21 cellular contexts compared by ENCODE assay signal in the genomic region with DNA sequence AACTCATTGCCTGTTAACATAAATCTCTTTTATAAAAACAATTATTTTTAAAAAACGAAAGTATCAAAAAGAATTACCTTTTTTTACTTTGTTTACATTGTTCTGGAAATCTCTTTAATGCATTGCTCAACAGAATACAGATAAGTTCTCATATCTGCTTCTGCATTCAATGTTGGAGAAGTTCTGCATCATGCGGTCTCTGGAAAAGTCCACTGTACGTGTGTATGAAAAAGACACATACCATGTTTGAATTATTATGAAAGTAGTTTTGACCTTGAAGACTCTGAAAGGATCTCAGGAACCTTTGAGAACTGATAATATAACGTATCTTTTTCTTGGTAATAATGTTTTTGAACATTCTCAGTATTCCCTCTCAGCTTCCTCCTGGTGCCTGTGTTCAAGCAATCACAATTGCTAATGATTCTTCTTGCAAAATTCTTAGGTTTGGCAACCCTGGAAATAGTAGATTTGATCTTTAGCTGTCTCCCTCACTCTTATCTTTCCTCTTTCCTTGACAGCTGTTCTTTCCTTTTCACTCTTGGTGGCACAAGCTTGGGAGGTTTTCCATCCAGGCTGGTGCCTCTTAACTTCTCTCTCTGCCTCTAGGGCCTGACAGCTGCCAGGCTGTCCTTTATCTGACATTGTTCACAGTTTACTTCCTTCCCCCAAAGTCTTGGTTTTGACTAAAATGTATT. TPM values are rescaled to one million over a fixed set of nuclear protein-coding genes. Genes with fewer than 3 reads are reported as not detected.
DNase-seq lines count a peak whose midpoint lies in the region; ATAC-seq, FAIRE-seq and TF ChIP-seq lines count a peak whose summit lies in the region.
"Had no signal": no experiment of that assay in that cellular context is flagged by ENCODE, and none has a peak within 500 bp of the region (broad histone marks: within the 10 kb centered on the region; RNA-seq: fewer than 3 reads in every experiment).

No MANE protein-coding gene starts in this region.

- peaks cover 21% of the 10 kb centered on the region for H3K9me3 Mint-ChIP-seq in nephron
- H3K9me3 Mint-ChIP-seq: effector memory CD8-positive, alpha-beta T cell had no signal

- peak; percentile 66 for DNase-seq in CD1c-positive myeloid dendritic cell (ENCODE audit: extremely low spot score)
- DNase-seq in NCI-H226 = peak; percentile 40
- DNase-seq in K562 (ENCODE audit: extremely low read depth in 1 of 4, low spot score in 3 of 4) = no peak
- no peak for DNase-seq in NCI-H2227 (lab: John Stamatoyannopoulos, UW; ENCODE audit: unreplicated experiment)
- DNase-seq: activated CD4-positive, alpha-beta T cell treated with anti-CD3 and anti-CD28 coated beads for 4 hours; brain microvascular endothelial cell; DMS 273 treated with DMSO at 0.1 percent for 48 hours; effector memory CD8-positive, alpha-beta T cell; NCI-H1694; NCI-H2171 treated with DMSO at 0.1 percent for 48 hours; ovary; right cardiac atrium; stimulated activated CD4-positive, alpha-beta T cell treated with anti-CD3 and anti-CD28 coated beads, Interleukin-15, amount 100 ng/mL, for 24 hours had no signal

- no peak for FAIRE-seq in K562 (lab: Jason Lieb, UNC)
- FAIRE-seq: GM18507, H54, keratinocyte had no signal

- no peaks in the 10 kb centered on the region for H3K9me1 ChIP-seq in K562 (ENCODE audit: control insufficient read depth, insufficient read depth, low read length)

- no peaks in the 10 kb centered on the region for H3K4me1 ChIP-seq in K562 (replicated peaks in 1 of 2; ENCODE audit: control insufficient read depth in 2 of 2, insufficient read depth in 2 of 2, low read length in 2 of 2)
- H3K4me1 ChIP-seq: esophagus muscularis mucosa had no signal

- in situ Hi-C loops in K562 (cut with MboI) = no loop called here

- no peaks in the 10 kb centered on the region for H3K27me3 Mint-ChIP-seq in nephron (ENCODE audit: low read depth)

- no peak overlapping the region for H3K9ac ChIP-seq in K562 (ENCODE audit: insufficient read depth in 1 of 2, low read depth in 2 of 2, low read length in 2 of 2)

- H3K4me1 Mint-ChIP-seq in nephron = peaks cover 5% of the 10 kb centered on the region

- BruUV-seq in K562 (replicated peaks; lab: Mats Ljungman, UMichigan) = no TSS peak

- H3K9me3 ChIP-seq in K562 (replicated peaks; ENCODE audit: control insufficient read depth, insufficient read depth, low read depth, low read length) = no peaks in the 10 kb centered on the region
- H3K9me3 ChIP-seq: esophagus muscularis mucosa, ovary had no signal

- no peak for TF ChIP-seq EP300 in K562 (IDR thresholded peaks at IDR 0.05; ENCODE audit: low read length)

- H4K20me1 ChIP-seq in K562 (replicated peaks; ENCODE audit: control insufficient read depth, insufficient read depth, low read length) = no peaks in the 10 kb centered on the region

- no peak for TF ChIP-seq POLR2A in K562 (conservative IDR thresholded peaks at IDR 0.05)

- H2AFZ ChIP-seq in K562 (ENCODE audit: low read depth, low read length) = no peak overlapping the region

- H3K36me3 ChIP-seq in K562 (ENCODE audit: control insufficient read depth, insufficient read depth, low read length) = no peaks in the 10 kb centered on the region
- H3K36me3 ChIP-seq: brain microvascular endothelial cell, esophagus muscularis mucosa, ovary had no signal

- intact Hi-C loops in K562 (cut with micrococcal nuclease) = no loop called here

- no peak for ATAC-seq in K562
- no peak for ATAC-seq in HG02588 (IDR thresholded peaks at IDR 0.05; ENCODE audit: unreplicated experiment)
- no peak for ATAC-seq in HG03439 (IDR thresholded peaks at IDR 0.05; ENCODE audit: unreplicated experiment)
- no peak for ATAC-seq in GM18858 (IDR thresholded peaks at IDR 0.05; ENCODE audit: unreplicated experiment)
- ATAC-seq: effector memory CD8-positive, alpha-beta T cell; right cardiac atrium had no signal

- H3K79me2 ChIP-seq in K562 (ENCODE audit: control insufficient read depth, insufficient read depth, low read length) = no peaks in the 10 kb centered on the region

- no peak for TF ChIP-seq RAD21 in K562 (CRISPR knock-in tag; conservative IDR thresholded peaks at IDR 0.05 in 1 of 2, IDR thresholded peaks at IDR 0.05 in 1 of 2)

- H3K36me3 Mint-ChIP-seq in nephron (ENCODE audit: low read depth) = peaks cover 5% of the 10 kb centered on the region

- peak overlapping the region in 2 of 3 experiments; percentile 51 to 78 for H3K27ac Mint-ChIP-seq in nephron
- H3K27ac Mint-ChIP-seq: effector memory CD8-positive, alpha-beta T cell had no signal

- WGBS in K562 (ENCODE audit: insufficient coverage, low coverage, missing lambda C conversion rate) = 10% methylated on average over 4 of the region's 4 CpGs

- POLR2A ChIA-PET in K562 (lab: Yijun Ruan, JAX) = interaction anchor here (0.6 to 1.3 kb wide), 2 partner anchors 9 to 12 kb away, joined by 3 read pairs; no protein-coding TSS in a partner anchor

- no peak overlapping the region for H3K4me2 ChIP-seq in K562 (ENCODE audit: insufficient read depth, low read length)

- no peaks in the 10 kb centered on the region for H3K27me3 ChIP-seq in K562 (ENCODE audit: control insufficient read depth in 2 of 2, insufficient read depth in 2 of 2, low read length in 2 of 2)
- H3K27me3 ChIP-seq: brain microvascular endothelial cell, esophagus muscularis mucosa, ovary had no signal

- H3K4me3 Mint-ChIP-seq in nephron = no peak overlapping the region
- H3K4me3 Mint-ChIP-seq: effector memory CD8-positive, alpha-beta T cell had no signal

- TF ChIP-seq CTCF in K562 (IDR thresholded peaks at IDR 0.05 in 2 of 3, conservative IDR thresholded peaks at IDR 0.05 in 1 of 3; ENCODE audit: insufficient read depth in 2 of 3, low read depth in 1 of 3, low read length in 3 of 3) (no peak), nephron (IDR thresholded peaks at IDR 0.05; ENCODE audit: unreplicated experiment in 3 of 3) (no peak)

- CTCF ChIA-PET in K562 (lab: Yijun Ruan, JAX; ENCODE audit: low intra/inter-chr PET ratio) = no interaction called here

- H3K27ac ChIP-seq in K562 (ENCODE audit: extremely low read depth, low read depth, low read length) = no peak overlapping the region
- H3K27ac ChIP-seq: brain microvascular endothelial cell, esophagus muscularis mucosa, ovary had no signal

- H3K4me3 ChIP-seq in K562 = no peak overlapping the region
- H3K4me3 ChIP-seq: esophagus muscularis mucosa, ovary had no signal

TF ChIP-seq in K562, 482 proteins besides CTCF, POLR2A, EP300 and RAD21:
- peak; percentile 5; the same call in 1 of the 2 replicates for TF ChIP-seq TAL1 (IDR thresholded peaks at IDR 0.05)
- TF ChIP-seq CEBPB (tag; IDR thresholded peaks at IDR 0.05) = peak; percentile 46
- TF ChIP-seq BRCA1 (IDR thresholded peaks at IDR 0.05) = no peak
- no peak for TF ChIP-seq BRCA1 (CRISPR knock-in tag; IDR thresholded peaks at IDR 0.05)

RNA-seq across cellular contexts. Expression of gene IL1R1, which starts 12.4 kb away (rescaled TPM):
- 1.9 and 3.7 TPM in 2 replicates for total RNA-seq in K562 (2011; cell fraction: chromatin; rRNA removed; ENCODE audit: low replicate concordance)
- total RNA-seq in K562 (2011; cell fraction: nucleolus; rRNA removed) = 0.83 and 0.92 TPM in 2 replicates
- 2.3 and 4.2 TPM in 2 replicates for total RNA-seq in K562 (2011; cell fraction: nucleoplasm; rRNA removed)
- total RNA-seq in K562 (2014; rRNA removed) (0.90 and 1.00 TPM in 2 replicates), K562 (2014; rRNA removed; fragmentation: Illumina TruSeq; extraction: Trizol) (1.4 and 2.2 TPM in 2 replicates), K562 (2015; rRNA removed; fragmentation: Illumina TruSeq; extraction: Trizol) (2.0 and 2.5 TPM in 2 replicates), K562 (2021) (1.6 and 2.5 TPM in 2 replicates)
- polyA plus RNA-seq in K562 (2011; rRNA removed) (1.5 and 3.9 TPM in 2 replicates), K562 (2014; fragmentation: Illumina TruSeq; extraction: Trizol) (2.6 and 2.9 TPM in 2 replicates), K562 (2014; fragmentation: Nextera tagmentation; extraction: Ambion mirVana) (1 to 10 TPM in 1 of 2 experiments, under 1 TPM in 1; 0.81 to 1.2 TPM), K562 (2014; rRNA removed) (1.6 and 2.5 TPM in 2 replicates)
- 1.3 and 1.6 TPM in 2 replicates for polyA plus RNA-seq in K562 (2011; cell fraction: cytosol; rRNA removed)
- polyA plus RNA-seq in K562 (2011; cell fraction: nucleus; rRNA removed) = 0.83 and 1.3 TPM in 2 replicates
- 1.7 and 2.9 TPM in 2 replicates for polyA plus RNA-seq in K562 (2012)
- polyA minus RNA-seq in K562 (2011; rRNA and poly(A)+ RNA removed) = 1.5 and 2.4 TPM in 2 replicates
- 1.1 and 3.4 TPM in 2 replicates for polyA minus RNA-seq in K562 (2011; cell fraction: cytosol; rRNA and poly(A)+ RNA removed)
- 0.78 and 0.81 TPM in 2 replicates for polyA minus RNA-seq in K562 (2011; cell fraction: nucleus; rRNA and poly(A)+ RNA removed)

RNA-seq across cellular contexts. Expression of gene IL1RL2, which starts 56.7 kb away (rescaled TPM):
- not detected in 2 replicates for total RNA-seq in K562 (2011; cell fraction: chromatin; rRNA removed; ENCODE audit: low replicate concordance)
- total RNA-seq in K562 (2011; cell fraction: nucleolus; rRNA removed) = not detected in 2 replicates
- not detected in 2 replicates for total RNA-seq in K562 (2011; cell fraction: nucleoplasm; rRNA removed)
- total RNA-seq in K562 (2014; rRNA removed) (not detected in 2 replicates), K562 (2014; rRNA removed; fragmentation: Illumina TruSeq; extraction: Trizol) (not detected in 2 replicates), K562 (2015; rRNA removed; fragmentation: Illumina TruSeq; extraction: Trizol) (not detected in 2 replicates), K562 (2021) (not detected in 2 replicates)
- polyA plus RNA-seq in K562 (2011; rRNA removed) (not detected in 2 replicates), K562 (2014; fragmentation: Illumina TruSeq; extraction: Trizol) (not detected in 2 replicates), K562 (2014; fragmentation: Nextera tagmentation; extraction: Ambion mirVana) (not detected), K562 (2014; rRNA removed) (not detected in 2 replicates)
- not detected in 2 replicates for polyA plus RNA-seq in K562 (2011; cell fraction: cytosol; rRNA removed)
- not detected in 2 replicates for polyA plus RNA-seq in K562 (2011; cell fraction: nucleus; rRNA removed)
- polyA plus RNA-seq in K562 (2012) = not detected in 2 replicates
- polyA minus RNA-seq in K562 (2011; rRNA and poly(A)+ RNA removed) = not detected in 2 replicates
- not detected in 2 replicates for polyA minus RNA-seq in K562 (2011; cell fraction: cytosol; rRNA and poly(A)+ RNA removed)
- not detected in 2 replicates for polyA minus RNA-seq in K562 (2011; cell fraction: nucleus; rRNA and poly(A)+ RNA removed)

Comparison
In these comparisons a context has a peak if more than half of its experiments do, and no peak if none do; other contexts are left out.
1. DNase-seq: peak in CD1c-positive myeloid dendritic cell (single experiment) and NCI-H226 (single experiment); none in K562 (0 of 4) and NCI-H2227 (single experiment).